In genomic region chr20:18988701-18989100, GRCh38 we compare ENCODE assay signal across 16 cellular contexts.
DNase-seq lines count a peak whose midpoint lies in the region; ATAC-seq and TF ChIP-seq lines count a peak whose summit lies in the region.
"Had no signal": no experiment of that assay in that cellular context is flagged by ENCODE, and none has a peak within 500 bp of the region (broad histone marks: within the 10 kb centered on the region; RNA-seq: fewer than 3 reads in every experiment).

No MANE protein-coding gene starts in this region.

- H3K27ac Mint-ChIP-seq in osteocyte (ENCODE audit: unreplicated experiment), result no peak overlapping the region
- H3K27ac Mint-ChIP-seq: B cell; CD4-positive, alpha-beta T cell; HFFc6 had no signal

- H3K36me3 ChIP-seq in OCI-LY7 (ENCODE audit: insufficient read depth, low read length), result no peaks in the 10 kb centered on the region

- CTCF ChIA-PET in OCI-LY7 (lab: Charles Lee; ENCODE audit: unreplicated experiment), result no interaction called here

- DNase-seq in ELF-1 (ENCODE audit: low read depth, low spot score) (peak; percentile 20), ecto neural progenitor cell (ENCODE audit: low spot score) (peak; percentile 19), osteocyte (ENCODE audit: extremely low spot score, unreplicated experiment) (peak; percentile 65), ureter (ENCODE audit: low spot score) (peak; percentile 30), SKM-1 (lab: John Stamatoyannopoulos, UW; ENCODE audit: unreplicated experiment) (no peak), OCI-LY7 (ENCODE audit: low spot score) (no peak)
- DNase-seq: C1 segment of cervical spinal cord; Calu3; CD4-positive, alpha-beta T cell; DMS 273 treated with DMSO at 0.1 percent for 48 hours; HCEC 1CT; HFFc6 had no signal

- BruUV-seq in OCI-LY7 (replicated peaks; lab: Mats Ljungman, UMichigan), result no TSS peak

- intact Hi-C loops in OCI-LY7 (cut with micrococcal nuclease; ENCODE audit: unreplicated experiment), result no loop called here

- no peak overlapping the region for H2AFZ ChIP-seq in OCI-LY7 (ENCODE audit: low read length)

- H3K9me2 ChIP-seq in OCI-LY7 (ENCODE audit: insufficient read depth, low read length), result no peaks in the 10 kb centered on the region

- H3K27me3 Mint-ChIP-seq in osteocyte (ENCODE audit: unreplicated experiment), result no peaks in the 10 kb centered on the region
- H3K27me3 Mint-ChIP-seq: B cell; CD4-positive, alpha-beta T cell had no signal

- no peak overlapping the region for H3K27ac ChIP-seq in OCI-LY7 (ENCODE audit: low read depth, low read length, poor library complexity, severe bottlenecking)

- no peaks in the 10 kb centered on the region for H3K4me1 Mint-ChIP-seq in osteocyte (ENCODE audit: unreplicated experiment)
- H3K4me1 Mint-ChIP-seq: B cell had no signal

- no peak overlapping the region for H3K4me2 ChIP-seq in OCI-LY7 (ENCODE audit: low read length)

- no peaks in the 10 kb centered on the region for H3K79me2 ChIP-seq in OCI-LY7 (ENCODE audit: insufficient read depth, low read depth, low read length)

- H3K4me3 ChIP-seq in OCI-LY7 (ENCODE audit: low read depth, low read length, poor library complexity, severe bottlenecking), result no peak overlapping the region
- H3K4me3 ChIP-seq: GM12878 had no signal

- H3K4me1 ChIP-seq in OCI-LY7 (ENCODE audit: insufficient read depth, low read length, poor library complexity, severe bottlenecking), result no peaks in the 10 kb centered on the region

- POLR2A ChIA-PET in OCI-LY7 (lab: Charles Lee), result interaction anchor here (0.6 kb wide), 1 partner anchor 111 kb away, joined by 3 read pairs; no protein-coding TSS in a partner anchor

- no peak overlapping the region for H3K4me3 Mint-ChIP-seq in osteocyte (ENCODE audit: unreplicated experiment)
- H3K4me3 Mint-ChIP-seq: B cell; CD4-positive, alpha-beta T cell; HFFc6 had no signal

- no peaks in the 10 kb centered on the region for H4K20me1 ChIP-seq in OCI-LY7 (ENCODE audit: insufficient read depth, low read length)

- peaks cover 22% of the 10 kb centered on the region for H3K9me3 Mint-ChIP-seq in osteocyte (ENCODE audit: unreplicated experiment)

- no peaks in the 10 kb centered on the region for H3K9me3 ChIP-seq in OCI-LY7 (ENCODE audit: low read length)

- ATAC-seq in GM19452 (IDR thresholded peaks at IDR 0.05; ENCODE audit: unreplicated experiment), result no peak
- ATAC-seq: GM12878, HepG2 had no signal

- TF ChIP-seq CTCF in osteocyte (IDR thresholded peaks at IDR 0.05), result no peak
- TF ChIP-seq CTCF in OCI-LY7 (conservative IDR thresholded peaks at IDR 0.05; ENCODE audit: low read length), result no peak

- no peaks in the 10 kb centered on the region for H3K36me3 Mint-ChIP-seq in osteocyte (ENCODE audit: unreplicated experiment)

Comparison
In these comparisons a context has a peak if more than half of its experiments do, and no peak if none do; other contexts are left out.
1. DNase-seq: peak in ELF-1 (single experiment), ecto neural progenitor cell (single experiment), osteocyte (single experiment) and ureter (single experiment); none in SKM-1 (single experiment) and OCI-LY7 (single experiment).